16 cellular contexts compared by ENCODE assay signal in genomic region chr18:45412577-45412976, GRCh38.
DNase-seq lines count a peak whose midpoint lies in the region; ATAC-seq and TF ChIP-seq lines count a peak whose summit lies in the region.
"Had no signal": no experiment of that assay in that cellular context is flagged by ENCODE, and none has a peak within 500 bp of the region (broad histone marks: within the 10 kb centered on the region; RNA-seq: fewer than 3 reads in every experiment).

No MANE protein-coding gene starts in this region.

- no peaks in the 10 kb centered on the region for H3K4me1 Mint-ChIP-seq in stimulated activated effector memory CD8-positive, alpha-beta T cell treated with anti-CD3 and anti-CD28 coated beads, Interleukin-12 subunit alpha, Interleukin-12 subunit beta, amount 100 ng/mL, for 72 hours

- no peak overlapping the region for H3K4me3 Mint-ChIP-seq in stimulated activated effector memory CD8-positive, alpha-beta T cell treated with anti-CD3 and anti-CD28 coated beads, Interleukin-12 subunit alpha, Interleukin-12 subunit beta, amount 100 ng/mL, for 72 hours
- H3K4me3 Mint-ChIP-seq: WTC11 had no signal

- DNase-seq in choroid plexus epithelial cell (ENCODE audit: low read depth) = peak; percentile 4
- DNase-seq in stimulated activated effector memory CD8-positive, alpha-beta T cell treated with anti-CD3 and anti-CD28 coated beads, Interleukin-12 subunit alpha, Interleukin-12 subunit beta, amount 100 ng/mL, for 72 hours (ENCODE audit: low spot score in 2 of 2) = no peak
- no peak for DNase-seq in effector CD4-positive, alpha-beta T cell
- DNase-seq: activated naive CD4-positive, alpha-beta T cell; BE2C; esophagus squamous epithelium; heart left ventricle; NCI-H1417 treated with DMSO at 0.1 percent for 48 hours; NCI-H2227 treated with DMSO at 0.1 percent for 48 hours; right lobe of liver; Right ventricle myocardium superior had no signal

- H3K27ac Mint-ChIP-seq in stimulated activated effector memory CD8-positive, alpha-beta T cell treated with anti-CD3 and anti-CD28 coated beads, Interleukin-12 subunit alpha, Interleukin-12 subunit beta, amount 100 ng/mL, for 72 hours = no peak overlapping the region
- H3K27ac Mint-ChIP-seq: WTC11 had no signal

- TF ChIP-seq CTCF in choroid plexus epithelial cell (conservative IDR thresholded peaks at IDR 0.05; ENCODE audit: low read depth, low read length) = no peak

- ATAC-seq in GM18868 (IDR thresholded peaks at IDR 0.05; ENCODE audit: unreplicated experiment) (peak; percentile 83), HG03432 (IDR thresholded peaks at IDR 0.05; ENCODE audit: unreplicated experiment) (peak; percentile 72), HG02759 (IDR thresholded peaks at IDR 0.05; ENCODE audit: unreplicated experiment) (no peak), HG02763 (IDR thresholded peaks at IDR 0.05; ENCODE audit: unreplicated experiment) (no peak)
- ATAC-seq in stimulated activated effector memory CD8-positive, alpha-beta T cell treated with anti-CD3 and anti-CD28 coated beads, Interleukin-12 subunit alpha, Interleukin-12 subunit beta, amount 100 ng/mL, for 72 hours = peak; percentile 63
- ATAC-seq: heart left ventricle, right lobe of liver, WTC11 had no signal

- H3K9me3 Mint-ChIP-seq in stimulated activated effector memory CD8-positive, alpha-beta T cell treated with anti-CD3 and anti-CD28 coated beads, Interleukin-12 subunit alpha, Interleukin-12 subunit beta, amount 100 ng/mL, for 72 hours = no peaks in the 10 kb centered on the region

- H3K4me3 ChIP-seq in choroid plexus epithelial cell (ENCODE audit: low read depth, low read length) = no peak overlapping the region
- H3K4me3 ChIP-seq: esophagus squamous epithelium, heart left ventricle, right lobe of liver had no signal

- no peaks in the 10 kb centered on the region for H3K36me3 Mint-ChIP-seq in stimulated activated effector memory CD8-positive, alpha-beta T cell treated with anti-CD3 and anti-CD28 coated beads, Interleukin-12 subunit alpha, Interleukin-12 subunit beta, amount 100 ng/mL, for 72 hours
- H3K36me3 Mint-ChIP-seq: WTC11 had no signal

Comparison
In these comparisons a context has a peak if more than half of its experiments do, and no peak if none do; other contexts are left out.
1. ATAC-seq: peak in GM18868 (single experiment), HG03432 (single experiment) and stimulated activated effector memory CD8-positive, alpha-beta T cell treated with anti-CD3 and anti-CD28 coated beads, Interleukin-12 subunit alpha, Interleukin-12 subunit beta, amount 100 ng/mL, for 72 hours (single experiment); none in HG02759 (single experiment) and HG02763 (single experiment).